Comparison of ENCODE assay signal across 14 cellular contexts in the genomic region with DNA sequence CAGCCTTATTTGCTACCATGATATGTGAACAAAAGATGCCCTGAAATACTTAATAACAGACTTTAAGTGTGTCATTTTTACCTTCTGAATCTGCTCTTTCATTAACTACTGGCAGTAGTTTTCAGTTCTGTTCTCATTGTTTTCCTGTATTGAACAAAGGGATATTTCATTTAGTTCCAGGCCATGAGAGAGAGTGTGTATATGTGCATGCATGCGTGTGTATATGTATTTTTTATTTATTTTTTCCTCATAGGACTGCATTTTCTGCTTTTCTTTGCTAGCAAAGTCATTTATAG.
"Had no signal": no experiment of that assay in that cellular context is flagged by ENCODE, and none has a peak within 500 bp of the region (broad histone marks: within the 10 kb centered on the region; RNA-seq: fewer than 3 reads in every experiment).

No MANE protein-coding gene starts in this region.

- ATAC-seq: foreskin keratinocyte had no signal

- H3K27ac ChIP-seq: foreskin keratinocyte, hepatocyte, neutrophil, right atrium auricular region, suprapubic skin, upper lobe of left lung had no signal

- H3K4me1 ChIP-seq: right atrium auricular region, uterus had no signal

- H3K4me3 ChIP-seq: hepatocyte, lung, right atrium auricular region, suprapubic skin, tibial artery, upper lobe of left lung, uterus had no signal

- H3K27me3 ChIP-seq: foreskin keratinocyte, hepatocyte, neutrophil, right atrium auricular region, suprapubic skin, tibial artery, upper lobe of left lung, uterus had no signal

- FAIRE-seq: small intestine had no signal

- H3K27ac Mint-ChIP-seq: dendritic cell treated with granulocyte-macrophage colony-stimulating factor and Interleukin-4, amounts not matched to agents 40 ng/mL and 50 ng/mL, for 4 days had no signal

- H3K4me2 ChIP-seq: hepatocyte had no signal

- DNase-seq: foreskin keratinocyte, kidney, left ventricle myocardium superior, upper lobe of left lung had no signal

- H3K9me3 ChIP-seq: right atrium auricular region, suprapubic skin, tibial artery, upper lobe of left lung, uterus had no signal

- H3K4me3 Mint-ChIP-seq: dendritic cell treated with granulocyte-macrophage colony-stimulating factor and Interleukin-4, amounts not matched to agents 40 ng/mL and 50 ng/mL, for 4 days; naive B cell had no signal

- H3K9me3 Mint-ChIP-seq: dendritic cell treated with granulocyte-macrophage colony-stimulating factor and Interleukin-4, amounts not matched to agents 40 ng/mL and 50 ng/mL, for 4 days; naive B cell had no signal
